23 cellular contexts compared by ENCODE assay signal in genomic region chr4:164802301-164802700, GRCh38. TPM values are rescaled to one million over a fixed set of nuclear protein-coding genes. Genes with fewer than 3 reads are reported as not detected.
"Had no signal": no experiment of that assay in that cellular context is flagged by ENCODE, and none has a peak within 500 bp of the region (broad histone marks: within the 10 kb centered on the region; RNA-seq: fewer than 3 reads in every experiment).

No MANE protein-coding gene starts in this region.

- H3K27ac Mint-ChIP-seq: activated CD8-positive, alpha-beta memory T cell treated with anti-CD3 and anti-CD28 coated beads, Interleukin-2, amount 10 ng/mL, durations not matched to agents 7 days and 5 days; activated naive CD4-positive, alpha-beta T cell treated with anti-CD3 and anti-CD28 coated beads, Interleukin-2, amount 50 U/mL, for 72 hours; brain; T-helper 1 cell treated with Interleukin-12 subunit alpha and Interleukin-12 subunit beta and Interleukin-4 antibody, amounts not matched to agents 30 μg/mL and 1 μg/mL, for 36 hours; WTC11 had no signal

- H3K4me1 Mint-ChIP-seq: activated CD8-positive, alpha-beta memory T cell treated with anti-CD3 and anti-CD28 coated beads, Interleukin-2, amount 10 ng/mL, durations not matched to agents 7 days and 5 days; central memory CD8-positive, alpha-beta T cell had no signal

- H3K4me3 Mint-ChIP-seq: activated CD8-positive, alpha-beta memory T cell treated with anti-CD3 and anti-CD28 coated beads, Interleukin-2, amount 10 ng/mL, durations not matched to agents 7 days and 5 days; activated T-cell treated with anti-CD3 and anti-CD28 coated beads, Interleukin-2, amount 50 U/mL, for 4 hours; brain; central memory CD8-positive, alpha-beta T cell; T-helper 1 cell treated with Interleukin-12 subunit alpha and Interleukin-12 subunit beta and Interleukin-4 antibody, amounts not matched to agents 30 μg/mL and 1 μg/mL, for 36 hours; WTC11 had no signal

- DNase-seq: activated CD4-positive, alpha-beta T cell treated with anti-CD3 and anti-CD28 coated beads for 48 hours; activated CD4-positive, alpha-beta T cell treated with anti-CD3 and anti-CD28 coated beads, Interleukin-2, amount 50 U/mL, for 48 hours; activated CD4-positive, CD25-positive, alpha-beta regulatory T cell treated with anti-CD3 and anti-CD28 coated beads, Interleukin-2, amount 50 U/mL, for 72 hours; activated CD8-positive, alpha-beta memory T cell treated with anti-CD3 and anti-CD28 coated beads, Interleukin-2, amount 10 ng/mL, durations not matched to agents 7 days and 5 days; activated effector memory CD4-positive, alpha-beta T cell treated with anti-CD3 and anti-CD28 coated beads, Interleukin-2, amount 50 U/mL, for 16 hours; activated naive CD4-positive, alpha-beta T cell treated with Interleukin-2 at 50 U/mL for 16 hours; activated T-cell treated with anti-CD3 and anti-CD28 coated beads, Interleukin-2, amount 50 U/mL, for 4 hours; amygdala; MM.1S; NCI-H1105 treated with DMSO at 0.1 percent for 48 hours; NCI-H1436 treated with DMSO at 0.1 percent for 48 hours; NCI-H187 treated with DMSO at 0.1 percent for 48 hours; NCI-H2081 treated with DMSO at 0.1 percent for 48 hours; NCI-H446; NCI-H524; PC-3; SHP77 treated with DMSO at 0.1 percent for 48 hours had no signal

- H3K9me3 Mint-ChIP-seq: activated naive CD4-positive, alpha-beta T cell treated with anti-CD3 and anti-CD28 coated beads, Interleukin-2, amount 50 U/mL, for 72 hours; activated T-cell treated with anti-CD3 and anti-CD28 coated beads, Interleukin-2, amount 50 U/mL, for 4 hours; brain; central memory CD8-positive, alpha-beta T cell; T-helper 1 cell treated with Interleukin-12 subunit alpha and Interleukin-12 subunit beta and Interleukin-4 antibody, amounts not matched to agents 30 μg/mL and 1 μg/mL, for 36 hours; WTC11 had no signal

- ATAC-seq: activated CD8-positive, alpha-beta memory T cell treated with anti-CD3 and anti-CD28 coated beads, Interleukin-2, amount 10 ng/mL, durations not matched to agents 7 days and 5 days; activated naive CD4-positive, alpha-beta T cell treated with anti-CD3 and anti-CD28 coated beads, Interleukin-2, amount 50 U/mL, for 72 hours; activated T-cell treated with anti-CD3 and anti-CD28 coated beads, Interleukin-2, amount 50 U/mL, for 4 hours; PC-3; WTC11 had no signal

- H3K36me3 Mint-ChIP-seq: activated CD8-positive, alpha-beta memory T cell treated with anti-CD3 and anti-CD28 coated beads, Interleukin-2, amount 10 ng/mL, durations not matched to agents 7 days and 5 days; activated naive CD4-positive, alpha-beta T cell treated with anti-CD3 and anti-CD28 coated beads, Interleukin-2, amount 50 U/mL, for 72 hours; brain had no signal

- H3K27me3 Mint-ChIP-seq: brain; central memory CD8-positive, alpha-beta T cell had no signal

RNA-seq across cellular contexts. Expression of gene SMIM31, which starts 48.4 kb away (rescaled TPM):
- total RNA-seq: activated CD8-positive, alpha-beta memory T cell treated with anti-CD3 and anti-CD28 coated beads, Interleukin-2, amount 10 ng/mL, durations not matched to agents 7 days and 5 days; activated naive CD4-positive, alpha-beta T cell treated with anti-CD3 and anti-CD28 coated beads, Interleukin-2, amount 50 U/mL, for 72 hours; activated T-cell treated with anti-CD3 and anti-CD28 coated beads, Interleukin-2, amount 50 U/mL, for 4 hours; astrocyte; PC-3; WTC11 had no signal
